In genomic region chrX:93673056-93673868, GRCh38 we compare ENCODE assay signal across 8 cellular contexts. TPM values are rescaled to one million over a fixed set of nuclear protein-coding genes. Genes with fewer than 3 reads are reported as not detected.
DNase-seq lines count a peak whose midpoint lies in the region; ATAC-seq and TF ChIP-seq lines count a peak whose summit lies in the region.

Gene NAP1L3 (minus strand): TSS chrX:93673578. CDS start chrX:93673304, 274 bp downstream.

- ATAC-seq in GM21447 (IDR thresholded peaks at IDR 0.05; ENCODE audit: unreplicated experiment) (peak; percentile 61), right lobe of liver (peak; percentile 55 to 78 (median 75))

- no peak for TF ChIP-seq POLR2A in right lobe of liver (IDR thresholded peaks at IDR 0.05)

- intact Hi-C loops in A673 (cut with micrococcal nuclease; ENCODE audit: unreplicated experiment) (no loop called here), right lobe of liver (cut with DNase I) (no loop called here)

- POLR2A ChIA-PET in A673 (lab: Charles Lee; ENCODE audit: low non-redundant PET): no interaction called here

- H3K4me3 ChIP-seq in A673 (ENCODE audit: low read depth, low read length, poor library complexity, severe bottlenecking) (peak within 1 kb of the TSS; percentile 52), ectodermal cell (ENCODE audit: insufficient read depth, low read depth, low read length) (peak within 1 kb of the TSS; percentile 59), right lobe of liver (peak within 1 kb of the TSS; percentile 11 to 32 (median 32))

- DNase-seq in A673 (ENCODE audit: low spot score) (peak; percentile 71), NCI-H2107 (lab: John Stamatoyannopoulos, UW) (peak; percentile 12), right lobe of liver (peak; percentile 27 to 57 (median 35)), GM19240 (ENCODE audit: insufficient read length, low spot score) (no peak)
- DNase-seq in activated CD8-positive, alpha-beta memory T cell treated with anti-CD3 and anti-CD28 coated beads for 1 hour (ENCODE audit: extremely low read depth in 1 of 2, low read depth in 1 of 2): peak; percentile 18 to 23
- peak; percentile 62 for DNase-seq in stimulated activated CD4-positive, alpha-beta T cell treated with anti-CD3 and anti-CD28 coated beads, Interleukin-4, amount 100 ng/mL, for 1 hour

- H3K4me1 ChIP-seq in A673 (ENCODE audit: insufficient read depth, low read length, poor library complexity, severe bottlenecking) (no peaks in the 10 kb centered on the region), ectodermal cell (ENCODE audit: control insufficient read depth, insufficient read depth, low read length) (peaks cover 4% of the 10 kb centered on the region), right lobe of liver (no peaks in the 10 kb centered on the region)

- H3K9me3 ChIP-seq in A673 (ENCODE audit: low read depth, low read length, poor library complexity, severe bottlenecking) (no peaks in the 10 kb centered on the region), ectodermal cell (ENCODE audit: control insufficient read depth, low read length) (no peaks in the 10 kb centered on the region), right lobe of liver (no peaks in the 10 kb centered on the region)

- 0% methylated on average over 46 of the region's 51 CpGs for WGBS in ectodermal cell, 2 experiments
- WGBS in right lobe of liver (ENCODE audit: insufficient coverage, low coverage, low lambda C conversion rate, missing lambda C conversion rate): 7% methylated on average over 22 of the region's 51 CpGs

- CTCF ChIA-PET in A673 (lab: Charles Lee): no interaction called here

- no peak for TF ChIP-seq CTCF in A673 (conservative IDR thresholded peaks at IDR 0.05; ENCODE audit: low read depth, low read length)
- TF ChIP-seq CTCF in right lobe of liver (IDR thresholded peaks at IDR 0.05): no peak

- H3K27ac ChIP-seq in A673 (ENCODE audit: low read depth, low read length, poor library complexity, severe bottlenecking) (no peak within 1 kb of the TSS), ectodermal cell (ENCODE audit: insufficient read depth, low read depth, low read length, poor library complexity, severe bottlenecking) (peak within 1 kb of the TSS; percentile 45), right lobe of liver (no peak within 1 kb of the TSS)

- H3K27me3 ChIP-seq in A673 (replicated peaks; ENCODE audit: insufficient read depth, low read depth, low read length, poor library complexity): peaks cover 38% of the 10 kb centered on the region
- H3K27me3 ChIP-seq in ectodermal cell (ENCODE audit: control insufficient read depth, insufficient read depth, low read length, poor library complexity, severe bottlenecking): no peaks in the 10 kb centered on the region
- H3K27me3 ChIP-seq in right lobe of liver: peaks cover 0 to 15% of the 10 kb centered on the region in 2 donors

- no TSS peak for BruUV-seq in A673 (replicated peaks; lab: Mats Ljungman, UMichigan)

- H3K36me3 ChIP-seq in A673 (ENCODE audit: insufficient read depth, low read length, poor library complexity, severe bottlenecking): no peaks in the 10 kb centered on the region
- no peaks in the 10 kb centered on the region for H3K36me3 ChIP-seq in ectodermal cell (ENCODE audit: control insufficient read depth, insufficient read depth, low read length)
- H3K36me3 ChIP-seq in right lobe of liver: no peaks in the 10 kb centered on the region

RNA-seq across cellular contexts. Expression of gene NAP1L3, which starts in this region (rescaled TPM):
- total RNA-seq in A673 (2021) (0.17 TPM in 1 of 2 replicates, not detected in the other), right lobe of liver (1 to 10 TPM in 2 of 6 experiments, under 1 TPM in 4; 0.11 to 1.3 (median 0.26) TPM)
- polyA plus RNA-seq in ectodermal cell (2013, experiment 1 of 4): 24.2 TPM
- polyA plus RNA-seq in ectodermal cell (2013, experiment 2 of 4): 25.9 TPM
- 19.1 TPM for polyA plus RNA-seq in ectodermal cell (2013, experiment 3 of 4)
- polyA plus RNA-seq in ectodermal cell (2013, experiment 4 of 4): 22.5 TPM

Comparison
In these comparisons a context has a peak if more than half of its experiments do, and no peak if none do; other contexts are left out.
1. Peak in DNase-seq and H3K4me3 ChIP-seq in A673; RNA of the gene not detected or under 1 TPM.